In the genomic region with DNA sequence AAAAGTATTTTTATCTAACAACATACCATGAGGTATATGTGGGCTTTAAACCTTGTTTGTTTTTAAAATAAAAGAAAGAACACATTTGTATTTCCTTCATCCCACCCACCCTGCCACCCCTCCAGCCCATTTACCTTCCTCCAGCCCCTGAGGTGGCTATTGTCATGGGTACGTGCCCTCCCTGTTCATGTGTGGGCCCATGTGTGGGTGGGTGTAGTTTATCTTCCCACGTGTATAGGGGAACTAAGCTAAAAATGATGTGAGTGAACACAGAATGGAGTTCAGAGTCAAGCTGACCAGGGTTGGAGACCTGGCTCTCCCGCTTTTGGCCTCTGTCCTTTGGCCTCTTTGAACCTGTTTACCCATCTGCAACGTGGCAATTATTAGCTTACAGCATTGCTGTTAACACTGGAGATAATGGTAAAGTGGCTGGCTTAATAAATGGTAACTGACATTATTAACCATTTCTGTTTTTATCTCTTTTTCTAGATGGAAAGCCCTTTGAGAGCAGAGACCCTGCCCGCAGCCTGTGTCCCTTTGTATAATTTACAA, we compare ENCODE assay signal across 2 cellular contexts.
A peak's percentile ranks its signal among the peaks of the same experiment; 100 is the strongest.
TF ChIP-seq lines count a peak whose summit lies in the region.

No MANE protein-coding gene starts in this region.

TF ChIP-seq in WTC11, 78 proteins besides CTCF, POLR2A, EP300 and RAD21 (continued from another document):
- TF ChIP-seq, protein P1, sequence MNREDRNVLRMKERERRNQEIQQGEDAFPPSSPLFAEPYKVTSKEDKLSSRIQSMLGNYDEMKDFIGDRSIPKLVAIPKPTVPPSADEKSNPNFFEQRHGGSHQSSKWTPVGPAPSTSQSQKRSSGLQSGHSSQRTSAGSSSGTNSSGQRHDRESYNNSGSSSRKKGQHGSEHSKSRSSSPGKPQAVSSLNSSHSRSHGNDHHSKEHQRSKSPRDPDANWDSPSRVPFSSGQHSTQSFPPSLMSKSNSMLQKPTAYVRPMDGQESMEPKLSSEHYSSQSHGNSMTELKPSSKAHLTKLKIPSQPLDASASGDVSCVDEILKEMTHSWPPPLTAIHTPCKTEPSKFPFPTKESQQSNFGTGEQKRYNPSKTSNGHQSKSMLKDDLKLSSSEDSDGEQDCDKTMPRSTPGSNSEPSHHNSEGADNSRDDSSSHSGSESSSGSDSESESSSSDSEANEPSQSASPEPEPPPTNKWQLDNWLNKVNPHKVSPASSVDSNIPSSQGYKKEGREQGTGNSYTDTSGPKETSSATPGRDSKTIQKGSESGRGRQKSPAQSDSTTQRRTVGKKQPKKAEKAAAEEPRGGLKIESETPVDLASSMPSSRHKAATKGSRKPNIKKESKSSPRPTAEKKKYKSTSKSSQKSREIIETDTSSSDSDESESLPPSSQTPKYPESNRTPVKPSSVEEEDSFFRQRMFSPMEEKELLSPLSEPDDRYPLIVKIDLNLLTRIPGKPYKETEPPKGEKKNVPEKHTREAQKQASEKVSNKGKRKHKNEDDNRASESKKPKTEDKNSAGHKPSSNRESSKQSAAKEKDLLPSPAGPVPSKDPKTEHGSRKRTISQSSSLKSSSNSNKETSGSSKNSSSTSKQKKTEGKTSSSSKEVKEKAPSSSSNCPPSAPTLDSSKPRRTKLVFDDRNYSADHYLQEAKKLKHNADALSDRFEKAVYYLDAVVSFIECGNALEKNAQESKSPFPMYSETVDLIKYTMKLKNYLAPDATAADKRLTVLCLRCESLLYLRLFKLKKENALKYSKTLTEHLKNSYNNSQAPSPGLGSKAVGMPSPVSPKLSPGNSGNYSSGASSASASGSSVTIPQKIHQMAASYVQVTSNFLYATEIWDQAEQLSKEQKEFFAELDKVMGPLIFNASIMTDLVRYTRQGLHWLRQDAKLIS (CRISPR knock-in tag; IDR thresholded peaks at IDR 0.05; ENCODE audit: borderline replicate concordance): no peak
- TF ChIP-seq FOXJ3 (CRISPR knock-in tag; IDR thresholded peaks at IDR 0.05; ENCODE audit: borderline replicate concordance) (no peak), ZNF121 (CRISPR knock-in tag; IDR thresholded peaks at IDR 0.05) (no peak), PRRX2 (CRISPR knock-in tag; IDR thresholded peaks at IDR 0.05) (no peak), CBFB (CRISPR knock-in tag; IDR thresholded peaks at IDR 0.05; ENCODE audit: low read depth) (no peak), RELA (CRISPR knock-in tag; IDR thresholded peaks at IDR 0.05; ENCODE audit: borderline replicate concordance) (no peak), SMAD3 (CRISPR knock-in tag; IDR thresholded peaks at IDR 0.05; ENCODE audit: borderline replicate concordance) (no peak), GTF2I (CRISPR knock-in tag; conservative IDR thresholded peaks at IDR 0.05) (no peak), KAT7 (CRISPR knock-in tag; IDR thresholded peaks at IDR 0.05; ENCODE audit: borderline replicate concordance) (no peak)
- TF ChIP-seq, protein P2, sequence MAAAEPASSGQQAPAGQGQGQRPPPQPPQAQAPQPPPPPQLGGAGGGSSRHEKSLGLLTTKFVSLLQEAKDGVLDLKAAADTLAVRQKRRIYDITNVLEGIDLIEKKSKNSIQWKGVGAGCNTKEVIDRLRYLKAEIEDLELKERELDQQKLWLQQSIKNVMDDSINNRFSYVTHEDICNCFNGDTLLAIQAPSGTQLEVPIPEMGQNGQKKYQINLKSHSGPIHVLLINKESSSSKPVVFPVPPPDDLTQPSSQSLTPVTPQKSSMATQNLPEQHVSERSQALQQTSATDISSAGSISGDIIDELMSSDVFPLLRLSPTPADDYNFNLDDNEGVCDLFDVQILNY (CRISPR knock-in tag; IDR thresholded peaks at IDR 0.05): no peak
- TF ChIP-seq, protein P3, sequence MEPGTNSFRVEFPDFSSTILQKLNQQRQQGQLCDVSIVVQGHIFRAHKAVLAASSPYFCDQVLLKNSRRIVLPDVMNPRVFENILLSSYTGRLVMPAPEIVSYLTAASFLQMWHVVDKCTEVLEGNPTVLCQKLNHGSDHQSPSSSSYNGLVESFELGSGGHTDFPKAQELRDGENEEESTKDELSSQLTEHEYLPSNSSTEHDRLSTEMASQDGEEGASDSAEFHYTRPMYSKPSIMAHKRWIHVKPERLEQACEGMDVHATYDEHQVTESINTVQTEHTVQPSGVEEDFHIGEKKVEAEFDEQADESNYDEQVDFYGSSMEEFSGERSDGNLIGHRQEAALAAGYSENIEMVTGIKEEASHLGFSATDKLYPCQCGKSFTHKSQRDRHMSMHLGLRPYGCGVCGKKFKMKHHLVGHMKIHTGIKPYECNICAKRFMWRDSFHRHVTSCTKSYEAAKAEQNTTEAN (CRISPR knock-in tag; IDR thresholded peaks at IDR 0.05): no peak
TF ChIP-seq in WTC11: peak in this region for 0.

TF ChIP-seq in HepG2, 621 proteins besides CTCF, POLR2A, EP300 and RAD21 (continued from another document and continues in another):
- TF ChIP-seq HIVEP1 (CRISPR knock-in tag; IDR thresholded peaks at IDR 0.05) (no peak), ARHGAP35 (CRISPR knock-in tag; IDR thresholded peaks at IDR 0.05; ENCODE audit: borderline replicate concordance) (no peak), ZKSCAN8 (CRISPR knock-in tag; IDR thresholded peaks at IDR 0.05; ENCODE audit: borderline replicate concordance) (no peak), SIN3B (IDR thresholded peaks at IDR 0.05; ENCODE audit: low read length) (no peak), MTA3 (CRISPR knock-in tag; IDR thresholded peaks at IDR 0.05) (no peak), SOX5 (CRISPR knock-in tag; IDR thresholded peaks at IDR 0.05; ENCODE audit: borderline replicate concordance) (no peak), LCORL (IDR thresholded peaks at IDR 0.05) (no peak), LCORL (CRISPR knock-in tag; IDR thresholded peaks at IDR 0.05) (0 out of 2 replicates have a peak, but pooled peaks have one; percentile 37), HNF4A (CRISPR knock-in tag; IDR thresholded peaks at IDR 0.05) (peak; percentile 23; the same call in 1 of the 2 replicates), THYN1 (CRISPR knock-in tag; IDR thresholded peaks at IDR 0.05; ENCODE audit: borderline replicate concordance, low read depth) (no peak), TSC22D2 (CRISPR knock-in tag; IDR thresholded peaks at IDR 0.05; ENCODE audit: borderline replicate concordance) (no peak), FOXA3 (CRISPR knock-in tag; IDR thresholded peaks at IDR 0.05) (0 out of 2 replicates have a peak, but pooled peaks have one; percentile 8), MIXL1 (CRISPR knock-in tag; IDR thresholded peaks at IDR 0.05) (0 out of 2 replicates have a peak, but pooled peaks have one; percentile 25)
- TF ChIP-seq, protein P4, sequence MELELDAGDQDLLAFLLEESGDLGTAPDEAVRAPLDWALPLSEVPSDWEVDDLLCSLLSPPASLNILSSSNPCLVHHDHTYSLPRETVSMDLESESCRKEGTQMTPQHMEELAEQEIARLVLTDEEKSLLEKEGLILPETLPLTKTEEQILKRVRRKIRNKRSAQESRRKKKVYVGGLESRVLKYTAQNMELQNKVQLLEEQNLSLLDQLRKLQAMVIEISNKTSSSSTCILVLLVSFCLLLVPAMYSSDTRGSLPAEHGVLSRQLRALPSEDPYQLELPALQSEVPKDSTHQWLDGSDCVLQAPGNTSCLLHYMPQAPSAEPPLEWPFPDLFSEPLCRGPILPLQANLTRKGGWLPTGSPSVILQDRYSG (CRISPR knock-in tag; IDR thresholded peaks at IDR 0.05): no peak
- TF ChIP-seq, protein P5, sequence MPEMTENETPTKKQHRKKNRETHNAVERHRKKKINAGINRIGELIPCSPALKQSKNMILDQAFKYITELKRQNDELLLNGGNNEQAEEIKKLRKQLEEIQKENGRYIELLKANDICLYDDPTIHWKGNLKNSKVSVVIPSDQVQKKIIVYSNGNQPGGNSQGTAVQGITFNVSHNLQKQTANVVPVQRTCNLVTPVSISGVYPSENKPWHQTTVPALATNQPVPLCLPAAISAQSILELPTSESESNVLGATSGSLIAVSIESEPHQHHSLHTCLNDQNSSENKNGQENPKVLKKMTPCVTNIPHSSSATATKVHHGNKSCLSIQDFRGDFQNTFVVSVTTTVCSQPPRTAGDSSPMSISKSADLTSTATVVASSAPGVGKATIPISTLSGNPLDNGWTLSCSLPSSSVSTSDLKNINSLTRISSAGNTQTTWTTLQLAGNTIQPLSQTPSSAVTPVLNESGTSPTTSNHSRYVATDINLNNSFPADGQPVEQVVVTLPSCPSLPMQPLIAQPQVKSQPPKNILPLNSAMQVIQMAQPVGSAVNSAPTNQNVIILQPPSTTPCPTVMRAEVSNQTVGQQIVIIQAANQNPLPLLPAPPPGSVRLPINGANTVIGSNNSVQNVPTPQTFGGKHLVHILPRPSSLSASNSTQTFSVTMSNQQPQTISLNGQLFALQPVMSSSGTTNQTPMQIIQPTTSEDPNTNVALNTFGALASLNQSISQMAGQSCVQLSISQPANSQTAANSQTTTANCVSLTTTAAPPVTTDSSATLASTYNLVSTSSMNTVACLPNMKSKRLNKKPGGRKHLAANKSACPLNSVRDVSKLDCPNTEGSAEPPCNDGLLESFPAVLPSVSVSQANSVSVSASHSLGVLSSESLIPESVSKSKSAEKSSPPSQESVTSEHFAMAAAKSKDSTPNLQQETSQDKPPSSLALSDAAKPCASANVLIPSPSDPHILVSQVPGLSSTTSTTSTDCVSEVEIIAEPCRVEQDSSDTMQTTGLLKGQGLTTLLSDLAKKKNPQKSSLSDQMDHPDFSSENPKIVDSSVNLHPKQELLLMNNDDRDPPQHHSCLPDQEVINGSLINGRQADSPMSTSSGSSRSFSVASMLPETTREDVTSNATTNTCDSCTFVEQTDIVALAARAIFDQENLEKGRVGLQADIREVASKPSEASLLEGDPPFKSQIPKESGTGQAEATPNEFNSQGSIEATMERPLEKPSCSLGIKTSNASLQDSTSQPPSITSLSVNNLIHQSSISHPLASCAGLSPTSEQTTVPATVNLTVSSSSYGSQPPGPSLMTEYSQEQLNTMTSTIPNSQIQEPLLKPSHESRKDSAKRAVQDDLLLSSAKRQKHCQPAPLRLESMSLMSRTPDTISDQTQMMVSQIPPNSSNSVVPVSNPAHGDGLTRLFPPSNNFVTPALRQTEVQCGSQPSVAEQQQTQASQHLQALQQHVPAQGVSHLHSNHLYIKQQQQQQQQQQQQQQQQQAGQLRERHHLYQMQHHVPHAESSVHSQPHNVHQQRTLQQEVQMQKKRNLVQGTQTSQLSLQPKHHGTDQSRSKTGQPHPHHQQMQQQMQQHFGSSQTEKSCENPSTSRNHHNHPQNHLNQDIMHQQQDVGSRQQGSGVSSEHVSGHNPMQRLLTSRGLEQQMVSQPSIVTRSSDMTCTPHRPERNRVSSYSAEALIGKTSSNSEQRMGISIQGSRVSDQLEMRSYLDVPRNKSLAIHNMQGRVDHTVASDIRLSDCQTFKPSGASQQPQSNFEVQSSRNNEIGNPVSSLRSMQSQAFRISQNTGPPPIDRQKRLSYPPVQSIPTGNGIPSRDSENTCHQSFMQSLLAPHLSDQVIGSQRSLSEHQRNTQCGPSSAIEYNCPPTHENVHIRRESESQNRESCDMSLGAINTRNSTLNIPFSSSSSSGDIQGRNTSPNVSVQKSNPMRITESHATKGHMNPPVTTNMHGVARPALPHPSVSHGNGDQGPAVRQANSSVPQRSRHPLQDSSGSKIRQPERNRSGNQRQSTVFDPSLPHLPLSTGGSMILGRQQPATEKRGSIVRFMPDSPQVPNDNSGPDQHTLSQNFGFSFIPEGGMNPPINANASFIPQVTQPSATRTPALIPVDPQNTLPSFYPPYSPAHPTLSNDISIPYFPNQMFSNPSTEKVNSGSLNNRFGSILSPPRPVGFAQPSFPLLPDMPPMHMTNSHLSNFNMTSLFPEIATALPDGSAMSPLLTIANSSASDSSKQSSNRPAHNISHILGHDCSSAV (CRISPR knock-in tag; IDR thresholded peaks at IDR 0.05; ENCODE audit: borderline replicate concordance): no peak
- TF ChIP-seq, protein P6, sequence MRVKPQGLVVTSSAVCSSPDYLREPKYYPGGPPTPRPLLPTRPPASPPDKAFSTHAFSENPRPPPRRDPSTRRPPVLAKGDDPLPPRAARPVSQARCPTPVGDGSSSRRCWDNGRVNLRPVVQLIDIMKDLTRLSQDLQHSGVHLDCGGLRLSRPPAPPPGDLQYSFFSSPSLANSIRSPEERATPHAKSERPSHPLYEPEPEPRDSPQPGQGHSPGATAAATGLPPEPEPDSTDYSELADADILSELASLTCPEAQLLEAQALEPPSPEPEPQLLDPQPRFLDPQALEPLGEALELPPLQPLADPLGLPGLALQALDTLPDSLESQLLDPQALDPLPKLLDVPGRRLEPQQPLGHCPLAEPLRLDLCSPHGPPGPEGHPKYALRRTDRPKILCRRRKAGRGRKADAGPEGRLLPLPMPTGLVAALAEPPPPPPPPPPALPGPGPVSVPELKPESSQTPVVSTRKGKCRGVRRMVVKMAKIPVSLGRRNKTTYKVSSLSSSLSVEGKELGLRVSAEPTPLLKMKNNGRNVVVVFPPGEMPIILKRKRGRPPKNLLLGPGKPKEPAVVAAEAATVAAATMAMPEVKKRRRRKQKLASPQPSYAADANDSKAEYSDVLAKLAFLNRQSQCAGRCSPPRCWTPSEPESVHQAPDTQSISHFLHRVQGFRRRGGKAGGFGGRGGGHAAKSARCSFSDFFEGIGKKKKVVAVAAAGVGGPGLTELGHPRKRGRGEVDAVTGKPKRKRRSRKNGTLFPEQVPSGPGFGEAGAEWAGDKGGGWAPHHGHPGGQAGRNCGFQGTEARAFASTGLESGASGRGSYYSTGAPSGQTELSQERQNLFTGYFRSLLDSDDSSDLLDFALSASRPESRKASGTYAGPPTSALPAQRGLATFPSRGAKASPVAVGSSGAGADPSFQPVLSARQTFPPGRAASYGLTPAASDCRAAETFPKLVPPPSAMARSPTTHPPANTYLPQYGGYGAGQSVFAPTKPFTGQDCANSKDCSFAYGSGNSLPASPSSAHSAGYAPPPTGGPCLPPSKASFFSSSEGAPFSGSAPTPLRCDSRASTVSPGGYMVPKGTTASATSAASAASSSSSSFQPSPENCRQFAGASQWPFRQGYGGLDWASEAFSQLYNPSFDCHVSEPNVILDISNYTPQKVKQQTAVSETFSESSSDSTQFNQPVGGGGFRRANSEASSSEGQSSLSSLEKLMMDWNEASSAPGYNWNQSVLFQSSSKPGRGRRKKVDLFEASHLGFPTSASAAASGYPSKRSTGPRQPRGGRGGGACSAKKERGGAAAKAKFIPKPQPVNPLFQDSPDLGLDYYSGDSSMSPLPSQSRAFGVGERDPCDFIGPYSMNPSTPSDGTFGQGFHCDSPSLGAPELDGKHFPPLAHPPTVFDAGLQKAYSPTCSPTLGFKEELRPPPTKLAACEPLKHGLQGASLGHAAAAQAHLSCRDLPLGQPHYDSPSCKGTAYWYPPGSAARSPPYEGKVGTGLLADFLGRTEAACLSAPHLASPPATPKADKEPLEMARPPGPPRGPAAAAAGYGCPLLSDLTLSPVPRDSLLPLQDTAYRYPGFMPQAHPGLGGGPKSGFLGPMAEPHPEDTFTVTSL (CRISPR knock-in tag; IDR thresholded peaks at IDR 0.05; ENCODE audit: borderline replicate concordance): no peak
- TF ChIP-seq, protein P7, sequence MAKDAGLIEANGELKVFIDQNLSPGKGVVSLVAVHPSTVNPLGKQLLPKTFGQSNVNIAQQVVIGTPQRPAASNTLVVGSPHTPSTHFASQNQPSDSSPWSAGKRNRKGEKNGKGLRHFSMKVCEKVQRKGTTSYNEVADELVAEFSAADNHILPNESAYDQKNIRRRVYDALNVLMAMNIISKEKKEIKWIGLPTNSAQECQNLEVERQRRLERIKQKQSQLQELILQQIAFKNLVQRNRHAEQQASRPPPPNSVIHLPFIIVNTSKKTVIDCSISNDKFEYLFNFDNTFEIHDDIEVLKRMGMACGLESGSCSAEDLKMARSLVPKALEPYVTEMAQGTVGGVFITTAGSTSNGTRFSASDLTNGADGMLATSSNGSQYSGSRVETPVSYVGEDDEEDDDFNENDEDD (CRISPR knock-in tag; IDR thresholded peaks at IDR 0.05; ENCODE audit: borderline replicate concordance): no peak
